In genomic region chr7:12396670-12397069, GRCh38 we compare ENCODE assay signal across 5 cellular contexts. TPM values are rescaled to one million over a fixed set of nuclear protein-coding genes. Genes with fewer than 3 reads are reported as not detected.
"Had no signal": no experiment of that assay in that cellular context is flagged by ENCODE, and none has a peak within 500 bp of the region (broad histone marks: within the 10 kb centered on the region; RNA-seq: fewer than 3 reads in every experiment).

No MANE protein-coding gene starts in this region.

RNA-seq across cellular contexts. Expression of gene VWDE, which starts 7.0 kb away (rescaled TPM):
- total RNA-seq: left ventricle myocardium inferior, left ventricle myocardium superior, lung microvascular endothelial cell, mesenteric fat pad, myocyte had no signal
